ENCODE assay signal across 20 cellular contexts in the genomic region with DNA sequence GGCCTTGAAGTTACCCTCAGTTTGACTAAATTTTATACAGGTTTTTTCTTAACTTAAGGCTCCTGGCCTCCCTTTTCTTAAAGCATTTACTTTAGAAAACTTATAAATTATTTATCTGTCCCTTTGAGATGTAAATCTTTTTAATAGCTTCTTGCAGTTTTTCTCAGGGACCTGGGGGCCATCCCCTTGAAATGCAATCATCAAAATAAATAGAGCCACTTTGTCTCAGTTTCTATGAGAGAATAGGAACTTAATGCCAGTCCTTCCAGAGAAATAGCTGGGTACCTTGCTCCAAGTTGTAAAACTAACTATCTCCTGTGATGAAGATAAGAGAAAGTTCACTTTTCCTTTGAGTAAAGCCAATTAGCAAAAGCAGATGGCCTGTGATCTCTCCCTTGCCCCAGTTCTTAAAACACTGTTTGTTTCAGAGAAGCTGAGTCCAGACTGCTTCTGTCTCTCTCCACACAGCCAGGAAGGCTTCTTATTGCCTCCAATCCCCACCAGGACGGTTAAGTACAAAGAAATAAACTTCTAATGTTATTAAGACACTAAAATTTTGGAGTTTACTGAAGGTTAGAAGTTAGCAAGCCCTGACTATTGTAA.
"Had no signal": no experiment of that assay in that cellular context is flagged by ENCODE, and none has a peak within 500 bp of the region (broad histone marks: within the 10 kb centered on the region; RNA-seq: fewer than 3 reads in every experiment).

No MANE protein-coding gene starts in this region.

- DNase-seq: activated CD4-positive, alpha-beta T cell treated with anti-CD3 and anti-CD28 coated beads for 4 hours; activated CD4-positive, alpha-beta T cell treated with anti-CD3 and anti-CD28 coated beads, Interleukin-2, amount 50 U/mL, for 4 hours; activated naive CD4-positive, alpha-beta T cell; activated T-cell treated with anti-CD3 and anti-CD28 coated beads for 4 hours; activated T-cell treated with anti-CD3 and anti-CD28 coated beads, Interleukin-2, amount 50 U/mL, for 72 hours; anterior cingulate cortex; body of pancreas; cerebellar nuclear complex; colonic mucosa; effector CD8-positive, alpha-beta T cell; esophagus squamous epithelium; left cardiac atrium; left ventricle myocardium superior; naive B cell; posterior cingulate gyrus; right lobe of liver; stimulated activated CD4-positive, alpha-beta T cell treated with anti-CD3 and anti-CD28 coated beads, Interleukin-2, amount 100 ng/mL, for 48 hours; stimulated activated naive CD4-positive, alpha-beta T cell treated with Interleukin-2 at 50 U/mL for 16 hours had no signal

- H3K4me1 Mint-ChIP-seq: naive B cell had no signal

- H3K27me3 Mint-ChIP-seq: naive B cell had no signal

- H3K9me3 Mint-ChIP-seq: neural progenitor cell had no signal

- H3K4me3 Mint-ChIP-seq: activated T-cell treated with anti-CD3 and anti-CD28 coated beads, Interleukin-2, amount 50 U/mL, for 72 hours; naive B cell; neural progenitor cell had no signal

- ATAC-seq: activated naive CD4-positive, alpha-beta T cell treated with anti-CD3 and anti-CD28 coated beads, Interleukin-2, amount 50 U/mL, for 72 hours; activated T-cell treated with anti-CD3 and anti-CD28 coated beads, Interleukin-2, amount 50 U/mL, for 72 hours; body of pancreas; left cardiac atrium; left ventricle myocardium superior; right lobe of liver had no signal

- H3K27ac Mint-ChIP-seq: activated naive CD4-positive, alpha-beta T cell treated with anti-CD3 and anti-CD28 coated beads, Interleukin-2, amount 50 U/mL, for 72 hours; activated T-cell treated with anti-CD3 and anti-CD28 coated beads, Interleukin-2, amount 50 U/mL, for 72 hours; naive B cell; neural progenitor cell had no signal

- H3K36me3 Mint-ChIP-seq: activated naive CD4-positive, alpha-beta T cell treated with anti-CD3 and anti-CD28 coated beads, Interleukin-2, amount 50 U/mL, for 72 hours; naive B cell; neural progenitor cell had no signal
